In genomic region chr12:68808388-68809189, GRCh38 we compare ENCODE assay signal across 8 cellular contexts. TPM values are rescaled to one million over a fixed set of nuclear protein-coding genes. Genes with fewer than 3 reads are reported as not detected.
DNase-seq lines count a peak whose midpoint lies in the region; ATAC-seq, FAIRE-seq and TF ChIP-seq lines count a peak whose summit lies in the region.

No MANE protein-coding gene starts in this region.

- H3K36me3 ChIP-seq in keratinocyte (ENCODE audit: control insufficient read depth in 2 of 2, extremely low read depth in 1 of 2, insufficient read depth in 2 of 2, low read length in 2 of 2), result peaks cover 3% of the 10 kb centered on the region in 2 experiments

- peaks cover 45% of the 10 kb centered on the region for H3K79me2 ChIP-seq in keratinocyte (ENCODE audit: control insufficient read depth, insufficient read depth, low read length)

- dilution Hi-C loops in keratinocyte (cut with MboI; ENCODE audit: extremely low pct_ligation_motif_present, low sequenced_read_pairs), result no loop called here

- peak overlapping the region; percentile 67 to 96 (median 84) for H3K4me3 ChIP-seq in keratinocyte (ENCODE audit: control insufficient read depth in 2 of 3, extremely low read depth in 1 of 3, insufficient read depth in 2 of 3, low read depth in 1 of 3, low read length in 3 of 3)

- no peaks in the 10 kb centered on the region for H3K27me3 ChIP-seq in keratinocyte (ENCODE audit: control insufficient read depth, extremely low read depth, insufficient read depth, low read length)

- TF ChIP-seq POLR2A in GM18951 (IDR thresholded peaks at IDR 0.05; ENCODE audit: extremely low read depth, insufficient read depth, insufficient read length), result peak; percentile 93

- peak overlapping the region; percentile 76 for H2AFZ ChIP-seq in keratinocyte (ENCODE audit: control insufficient read depth, low read length)

- H3K9ac ChIP-seq in keratinocyte (ENCODE audit: control insufficient read depth, extremely low read depth, insufficient read depth, low read length), result peak overlapping the region; percentile 99

- H3K27ac Mint-ChIP-seq in central memory CD8-positive, alpha-beta T cell (ENCODE audit: low read depth), result peak overlapping the region; percentile 98

- in situ Hi-C loops in GM18951 (cut with MboI; ENCODE audit: low sequenced_read_pairs, unreplicated experiment), result no loop called here

- no peaks in the 10 kb centered on the region for H3K9me3 Mint-ChIP-seq in central memory CD8-positive, alpha-beta T cell

- H3K4me2 ChIP-seq in keratinocyte (ENCODE audit: control insufficient read depth, extremely low read depth, insufficient read depth, low read depth, low read length), result peak overlapping the region; percentile 66

- TF ChIP-seq CTCF in keratinocyte (optimal IDR thresholded peaks at IDR 0.05 in 1 of 3, IDR thresholded peaks at IDR 0.05 in 1 of 3, conservative IDR thresholded peaks at IDR 0.05 in 1 of 3; ENCODE audit: extremely low read depth in 1 of 3, insufficient read depth in 2 of 3, low read length in 3 of 3), result peak in 1 of 3 experiments; percentile 0

- peaks cover 11% of the 10 kb centered on the region for H3K4me1 ChIP-seq in keratinocyte (ENCODE audit: control insufficient read depth, extremely low read depth, insufficient read depth, low read length)

- no peaks in the 10 kb centered on the region for H3K9me3 ChIP-seq in keratinocyte (ENCODE audit: control insufficient read depth, low read depth, low read length)

- H3K9me1 ChIP-seq in keratinocyte (ENCODE audit: control insufficient read depth, extremely low read depth, insufficient read depth, low read length), result no peaks in the 10 kb centered on the region

- H3K4me1 Mint-ChIP-seq in central memory CD8-positive, alpha-beta T cell, result peaks cover 25% of the 10 kb centered on the region

- H3K27me3 Mint-ChIP-seq in central memory CD8-positive, alpha-beta T cell, result no peaks in the 10 kb centered on the region

- peaks cover 38% of the 10 kb centered on the region for H3K36me3 Mint-ChIP-seq in central memory CD8-positive, alpha-beta T cell (ENCODE audit: insufficient read depth)

- H4K20me1 ChIP-seq in keratinocyte (ENCODE audit: control insufficient read depth, extremely low read depth, insufficient read depth, low read length), result no peaks in the 10 kb centered on the region

- ATAC-seq in HG03175 (IDR thresholded peaks at IDR 0.05; ENCODE audit: unreplicated experiment), result peak; percentile 62
- ATAC-seq in central memory CD8-positive, alpha-beta T cell (replicated peaks; ENCODE audit: extremely low read depth, poor library complexity, severe bottlenecking), result peak; percentile 14

- peak; percentile 13 for FAIRE-seq in keratinocyte (lab: Jason Lieb, UNC)

- DNase-seq in AG08396 (ENCODE audit: low spot score) (peak; percentile 88), NCI-H2227 (lab: John Stamatoyannopoulos, UW; ENCODE audit: unreplicated experiment) (peak; percentile 67), keratinocyte (ENCODE audit: low read depth, low spot score) (peak; percentile 99)
- peak in 3 of 4 experiments; percentile 25 to 41 (median 27) for DNase-seq in activated CD4-positive, CD25-positive, alpha-beta regulatory T cell (lab: John Stamatoyannopoulos, UW)
- peak; percentile 22 to 24 for DNase-seq in central memory CD8-positive, alpha-beta T cell (ENCODE audit: low spot score in 2 of 2)
- peak; percentile 52 to 61 (median 61) for DNase-seq in stimulated activated CD4-positive, alpha-beta T cell treated with anti-CD3 and anti-CD28 coated beads, Interleukin-12 subunit alpha, Interleukin-12 subunit beta, amount 100 ng/mL, for 48 hours (ENCODE audit: low read depth in 2 of 3, low spot score in 1 of 3)

- peak overlapping the region; percentile 96 for H3K27ac ChIP-seq in keratinocyte (ENCODE audit: control insufficient read depth, insufficient read depth, low read length)

- H3K4me3 Mint-ChIP-seq in central memory CD8-positive, alpha-beta T cell, result peak overlapping the region; percentile 91

RNA-seq across cellular contexts. Expression of gene MDM2, which starts 0.6 kb away (rescaled TPM):
- polyA plus RNA-seq in keratinocyte, result 24.0 to 55.0 TPM (median 28.0 TPM) in 3 replicates
- polyA plus RNA-seq in keratinocyte (2011; ENCODE audit: low read depth), result 578 TPM
- 30.8 and 56.6 TPM in 2 replicates for polyA plus RNA-seq in keratinocyte (2011; cell fraction: cytosol; rRNA removed)
- polyA plus RNA-seq in keratinocyte (2011; cell fraction: nucleus; rRNA removed), result 118 and 137 TPM in 2 replicates
- polyA plus RNA-seq in keratinocyte (2012; ENCODE audit: low replicate concordance), result 39.7 and 102 TPM in 2 replicates
- polyA minus RNA-seq in keratinocyte, result 54.4 to 192 TPM (median 91.3 TPM) in 3 replicates
- 77.7 TPM for polyA minus RNA-seq in keratinocyte (2011; cell fraction: cytosol; rRNA and poly(A)+ RNA removed)
- polyA minus RNA-seq in keratinocyte (2011; cell fraction: nucleus; rRNA and poly(A)+ RNA removed), result 115 and 224 TPM in 2 replicates

Comparison
In these comparisons a context has a peak if more than half of its experiments do, and no peak if none do; other contexts are left out.
1. Peak in every context shown above with its lines: DNase-seq, ATAC-seq, H3K4me3 ChIP-seq and H3K27ac ChIP-seq.
2. DNase-seq: peak in every context shown above with its lines; median percentile 99 in keratinocyte; 88 in AG08396; 67 in NCI-H2227; 61 in stimulated activated CD4-positive, alpha-beta T cell treated with anti-CD3 and anti-CD28 coated beads, Interleukin-12 subunit alpha, Interleukin-12 subunit beta, amount 100 ng/mL, for 48 hours; 27 in activated CD4-positive, CD25-positive, alpha-beta regulatory T cell; 23 in central memory CD8-positive, alpha-beta T cell.